1 cellular context compared by ENCODE assay signal in the genomic region with DNA sequence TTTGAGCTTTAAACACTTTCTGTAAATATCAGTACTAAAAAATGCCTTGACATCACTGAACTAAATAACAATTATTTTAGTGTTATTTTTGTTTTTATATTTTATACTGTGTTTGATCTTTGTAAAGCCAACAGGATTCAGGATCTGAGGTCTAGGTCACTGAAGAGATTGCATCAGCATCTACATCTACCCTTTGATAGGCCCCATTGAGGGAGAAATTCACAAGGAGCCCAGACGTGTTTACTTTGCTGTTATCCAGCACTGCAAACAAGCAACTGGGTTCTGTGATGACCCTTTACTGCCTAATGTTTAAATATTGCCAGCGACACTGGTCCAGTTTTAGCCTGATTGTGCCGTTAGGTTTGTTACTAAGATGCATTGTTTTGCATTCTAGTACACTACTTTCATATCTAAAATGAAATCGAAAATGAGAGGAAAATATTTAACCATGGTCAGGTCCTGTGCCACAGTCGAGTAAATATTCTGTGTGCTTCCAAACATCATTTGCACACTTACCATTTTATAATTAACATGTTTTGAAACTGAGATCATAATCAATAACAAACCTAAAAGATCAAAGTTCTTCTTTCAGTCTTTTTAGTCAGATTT.
TF ChIP-seq lines count a peak whose summit lies in the region.

No MANE protein-coding gene starts in this region.

TF ChIP-seq in GM12878, 131 proteins besides CTCF, POLR2A, EP300 and RAD21 (continued from another document):
- TF ChIP-seq, protein P1, sequence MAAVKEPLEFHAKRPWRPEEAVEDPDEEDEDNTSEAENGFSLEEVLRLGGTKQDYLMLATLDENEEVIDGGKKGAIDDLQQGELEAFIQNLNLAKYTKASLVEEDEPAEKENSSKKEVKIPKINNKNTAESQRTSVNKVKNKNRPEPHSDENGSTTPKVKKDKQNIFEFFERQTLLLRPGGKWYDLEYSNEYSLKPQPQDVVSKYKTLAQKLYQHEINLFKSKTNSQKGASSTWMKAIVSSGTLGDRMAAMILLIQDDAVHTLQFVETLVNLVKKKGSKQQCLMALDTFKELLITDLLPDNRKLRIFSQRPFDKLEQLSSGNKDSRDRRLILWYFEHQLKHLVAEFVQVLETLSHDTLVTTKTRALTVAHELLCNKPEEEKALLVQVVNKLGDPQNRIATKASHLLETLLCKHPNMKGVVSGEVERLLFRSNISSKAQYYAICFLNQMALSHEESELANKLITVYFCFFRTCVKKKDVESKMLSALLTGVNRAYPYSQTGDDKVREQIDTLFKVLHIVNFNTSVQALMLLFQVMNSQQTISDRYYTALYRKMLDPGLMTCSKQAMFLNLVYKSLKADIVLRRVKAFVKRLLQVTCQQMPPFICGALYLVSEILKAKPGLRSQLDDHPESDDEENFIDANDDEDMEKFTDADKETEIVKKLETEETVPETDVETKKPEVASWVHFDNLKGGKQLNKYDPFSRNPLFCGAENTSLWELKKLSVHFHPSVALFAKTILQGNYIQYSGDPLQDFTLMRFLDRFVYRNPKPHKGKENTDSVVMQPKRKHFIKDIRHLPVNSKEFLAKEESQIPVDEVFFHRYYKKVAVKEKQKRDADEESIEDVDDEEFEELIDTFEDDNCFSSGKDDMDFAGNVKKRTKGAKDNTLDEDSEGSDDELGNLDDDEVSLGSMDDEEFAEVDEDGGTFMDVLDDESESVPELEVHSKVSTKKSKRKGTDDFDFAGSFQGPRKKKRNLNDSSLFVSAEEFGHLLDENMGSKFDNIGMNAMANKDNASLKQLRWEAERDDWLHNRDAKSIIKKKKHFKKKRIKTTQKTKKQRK (IDR thresholded peaks at IDR 0.05; ENCODE audit: low read depth, low read length), result no peak
- TF ChIP-seq SMARCA5 (IDR thresholded peaks at IDR 0.05) (no peak), ZNF24 (IDR thresholded peaks at IDR 0.05) (no peak), JUND (IDR thresholded peaks at IDR 0.05; ENCODE audit: low read depth, low read length) (no peak), TCF7 (IDR thresholded peaks at IDR 0.05; ENCODE audit: borderline replicate concordance) (no peak), SREBF2 (IDR thresholded peaks at IDR 0.05; ENCODE audit: low read length) (no peak), ASH2L (IDR thresholded peaks at IDR 0.05; ENCODE audit: borderline replicate concordance, low read depth) (no peak), ETV6 (conservative IDR thresholded peaks at IDR 0.05 in 1 of 2, IDR thresholded peaks at IDR 0.05 in 1 of 2; ENCODE audit: borderline replicate concordance in 1 of 2, low read depth in 1 of 2) (no peak), ATF7 (IDR thresholded peaks at IDR 0.05; ENCODE audit: low read depth) (no peak), HDAC6 (IDR thresholded peaks at IDR 0.05; ENCODE audit: unreplicated experiment) (no peak), NFXL1 (IDR thresholded peaks at IDR 0.05; ENCODE audit: borderline replicate concordance) (no peak), ZNF207 (IDR thresholded peaks at IDR 0.05; ENCODE audit: borderline replicate concordance) (no peak)
- TF ChIP-seq, protein P2, sequence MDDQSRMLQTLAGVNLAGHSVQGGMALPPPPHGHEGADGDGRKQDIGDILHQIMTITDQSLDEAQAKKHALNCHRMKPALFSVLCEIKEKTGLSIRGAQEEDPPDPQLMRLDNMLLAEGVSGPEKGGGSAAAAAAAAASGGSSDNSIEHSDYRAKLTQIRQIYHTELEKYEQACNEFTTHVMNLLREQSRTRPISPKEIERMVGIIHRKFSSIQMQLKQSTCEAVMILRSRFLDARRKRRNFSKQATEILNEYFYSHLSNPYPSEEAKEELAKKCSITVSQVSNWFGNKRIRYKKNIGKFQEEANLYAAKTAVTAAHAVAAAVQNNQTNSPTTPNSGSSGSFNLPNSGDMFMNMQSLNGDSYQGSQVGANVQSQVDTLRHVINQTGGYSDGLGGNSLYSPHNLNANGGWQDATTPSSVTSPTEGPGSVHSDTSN (IDR thresholded peaks at IDR 0.05; ENCODE audit: insufficient replicate concordance, low read depth, low read length), result no peak
- TF ChIP-seq, protein P3, sequence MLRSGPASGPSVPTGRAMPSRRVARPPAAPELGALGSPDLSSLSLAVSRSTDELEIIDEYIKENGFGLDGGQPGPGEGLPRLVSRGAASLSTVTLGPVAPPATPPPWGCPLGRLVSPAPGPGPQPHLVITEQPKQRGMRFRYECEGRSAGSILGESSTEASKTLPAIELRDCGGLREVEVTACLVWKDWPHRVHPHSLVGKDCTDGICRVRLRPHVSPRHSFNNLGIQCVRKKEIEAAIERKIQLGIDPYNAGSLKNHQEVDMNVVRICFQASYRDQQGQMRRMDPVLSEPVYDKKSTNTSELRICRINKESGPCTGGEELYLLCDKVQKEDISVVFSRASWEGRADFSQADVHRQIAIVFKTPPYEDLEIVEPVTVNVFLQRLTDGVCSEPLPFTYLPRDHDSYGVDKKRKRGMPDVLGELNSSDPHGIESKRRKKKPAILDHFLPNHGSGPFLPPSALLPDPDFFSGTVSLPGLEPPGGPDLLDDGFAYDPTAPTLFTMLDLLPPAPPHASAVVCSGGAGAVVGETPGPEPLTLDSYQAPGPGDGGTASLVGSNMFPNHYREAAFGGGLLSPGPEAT (IDR thresholded peaks at IDR 0.05; ENCODE audit: low read depth), result no peak
